ENCODE assay signal across 1 cellular context in the genomic region with DNA sequence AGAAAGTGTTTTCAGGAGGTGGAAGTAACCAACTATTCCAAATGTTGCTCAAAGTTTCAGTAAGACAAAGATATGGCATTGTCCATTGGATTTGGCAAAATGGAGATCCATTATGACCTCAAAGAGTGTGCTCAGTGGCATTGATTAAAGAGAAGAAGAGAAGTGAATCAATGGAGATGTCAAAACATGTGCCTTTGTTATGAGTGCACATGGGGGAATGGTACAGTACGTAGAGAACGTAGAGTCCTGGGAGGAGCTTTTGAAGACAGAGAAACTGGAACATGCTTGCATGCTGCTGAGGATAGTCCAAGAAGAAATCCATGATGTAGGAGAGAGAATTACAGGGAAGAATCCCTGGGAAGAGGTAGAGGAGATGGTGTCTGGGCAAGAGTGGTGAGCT.
TF ChIP-seq lines count a peak whose summit lies in the region.

No MANE protein-coding gene starts in this region.

TF ChIP-seq in HepG2, 621 proteins besides CTCF, POLR2A, EP300 and RAD21:
- TF ChIP-seq MNT (IDR thresholded peaks at IDR 0.05) (peak; percentile 97), ZNF44 (CRISPR knock-in tag; IDR thresholded peaks at IDR 0.05) (no peak)
